22 cellular contexts compared by ENCODE assay signal in genomic region chr4:42641155-42641554, GRCh38. TPM values are rescaled to one million over a fixed set of nuclear protein-coding genes. Genes with fewer than 3 reads are reported as not detected.
DNase-seq lines count a peak whose midpoint lies in the region; ATAC-seq and TF ChIP-seq lines count a peak whose summit lies in the region.
"Had no signal": no experiment of that assay in that cellular context is flagged by ENCODE, and none has a peak within 500 bp of the region (broad histone marks: within the 10 kb centered on the region; RNA-seq: fewer than 3 reads in every experiment).

No MANE protein-coding gene starts in this region.

- no peaks in the 10 kb centered on the region for H3K36me3 Mint-ChIP-seq in activated T-helper 17 cell treated with anti-CD3 and anti-CD28 coated beads, Interleukin-2, amount 50 U/mL, for 72 hours (ENCODE audit: low read depth)
- H3K36me3 Mint-ChIP-seq in natural killer cell (no peaks in the 10 kb centered on the region), endothelial cell (ENCODE audit: low read depth, unreplicated experiment) (no peaks in the 10 kb centered on the region)
- no peaks in the 10 kb centered on the region for H3K36me3 Mint-ChIP-seq in activated T-helper 1 cell treated with anti-CD3 and anti-CD28 coated beads, Interleukin-12 subunit alpha, Interleukin-12 subunit beta, Interleukin-2, Interleukin-4 antibody, amounts not matched to agents 30 ng/mL and 10 ng/mL and 1 ng/mL, durations not matched to agents 14 hours and 24 hours and 36 hours (ENCODE audit: low read depth)
- H3K36me3 Mint-ChIP-seq: neural progenitor cell had no signal

- DNase-seq in HT-29 (ENCODE audit: low spot score) (peak; percentile 15), natural killer cell (no peak), occipital lobe (lab: John Stamatoyannopoulos, UW) (no peak), endothelial cell (ENCODE audit: low spot score) (no peak)
- no peak for DNase-seq in activated T-helper 1 cell treated with anti-CD3 and anti-CD28 coated beads, Interleukin-12 subunit alpha, Interleukin-12 subunit beta, Interleukin-2, Interleukin-4 antibody, amounts not matched to agents 30 ng/mL and 10 ng/mL and 1 ng/mL, durations not matched to agents 14 hours and 24 hours and 36 hours (ENCODE audit: low spot score)
- DNase-seq: activated CD8-positive, alpha-beta memory T cell treated with anti-CD3 and anti-CD28 coated beads for 24 hours; amniotic stem cell; foreskin melanocyte; mesendoderm; MV-4-11; NCI-H187 treated with DMSO at 0.1 percent for 48 hours; NCI-H226; retina; T-helper 9 cell; tibial artery had no signal

- H3K4me3 Mint-ChIP-seq in activated T-helper 17 cell treated with anti-CD3 and anti-CD28 coated beads, Interleukin-2, amount 50 U/mL, for 72 hours, result peak overlapping the region; percentile 69
- H3K4me3 Mint-ChIP-seq in natural killer cell (no peak overlapping the region), endothelial cell (ENCODE audit: unreplicated experiment) (no peak overlapping the region)
- H3K4me3 Mint-ChIP-seq in activated T-helper 1 cell treated with anti-CD3 and anti-CD28 coated beads, Interleukin-12 subunit alpha, Interleukin-12 subunit beta, Interleukin-2, Interleukin-4 antibody, amounts not matched to agents 30 ng/mL and 10 ng/mL and 1 ng/mL, durations not matched to agents 14 hours and 24 hours and 36 hours, result no peak overlapping the region
- H3K4me3 Mint-ChIP-seq: neural progenitor cell had no signal

- no peaks in the 10 kb centered on the region for H3K27me3 Mint-ChIP-seq in activated T-helper 17 cell treated with anti-CD3 and anti-CD28 coated beads, Interleukin-2, amount 50 U/mL, for 72 hours
- H3K27me3 Mint-ChIP-seq in natural killer cell (ENCODE audit: low read depth in 2 of 2) (no peaks in the 10 kb centered on the region), endothelial cell (ENCODE audit: unreplicated experiment) (peaks cover 2% of the 10 kb centered on the region)
- H3K27me3 Mint-ChIP-seq in activated T-helper 1 cell treated with anti-CD3 and anti-CD28 coated beads, Interleukin-12 subunit alpha, Interleukin-12 subunit beta, Interleukin-2, Interleukin-4 antibody, amounts not matched to agents 30 ng/mL and 10 ng/mL and 1 ng/mL, durations not matched to agents 14 hours and 24 hours and 36 hours (ENCODE audit: insufficient read depth), result no peaks in the 10 kb centered on the region

- TF ChIP-seq CTCF in natural killer cell (IDR thresholded peaks at IDR 0.05), result no peak
- TF ChIP-seq CTCF in endothelial cell (IDR thresholded peaks at IDR 0.05; ENCODE audit: unreplicated experiment), result no peak

- H3K9me3 Mint-ChIP-seq in activated T-helper 17 cell treated with anti-CD3 and anti-CD28 coated beads, Interleukin-2, amount 50 U/mL, for 72 hours, result no peaks in the 10 kb centered on the region
- H3K9me3 Mint-ChIP-seq in natural killer cell (no peaks in the 10 kb centered on the region), endothelial cell (ENCODE audit: unreplicated experiment) (no peaks in the 10 kb centered on the region)
- no peaks in the 10 kb centered on the region for H3K9me3 Mint-ChIP-seq in activated T-helper 1 cell treated with anti-CD3 and anti-CD28 coated beads, Interleukin-12 subunit alpha, Interleukin-12 subunit beta, Interleukin-2, Interleukin-4 antibody, amounts not matched to agents 30 ng/mL and 10 ng/mL and 1 ng/mL, durations not matched to agents 14 hours and 24 hours and 36 hours
- H3K9me3 Mint-ChIP-seq: activated T-helper 2 cell treated with anti-CD3 and anti-CD28 coated beads, Interferon-gamma antibody, Interleukin-2, Interleukin-4, amounts not matched to agents 10 μg/mL and 5 μg/mL and 100 μg/mL, durations not matched to agents 14 hours and 24 hours and 36 hours; neural progenitor cell had no signal

- intact Hi-C loops in natural killer cell (cut with micrococcal nuclease), result no loop called here
- intact Hi-C loops in activated T-helper 1 cell treated with anti-CD3 and anti-CD28 coated beads, Interleukin-12 subunit alpha, Interleukin-12 subunit beta, Interleukin-2, Interleukin-4 antibody, amounts not matched to agents 30 ng/mL and 10 ng/mL and 1 ng/mL, durations not matched to agents 14 hours and 24 hours and 36 hours (cut with micrococcal nuclease), result no loop called here

- no peak for ATAC-seq in activated T-helper 17 cell treated with anti-CD3 and anti-CD28 coated beads, Interleukin-2, amount 50 U/mL, for 72 hours (replicated peaks)
- ATAC-seq in natural killer cell, result no peak
- no peak for ATAC-seq in GM21528 (IDR thresholded peaks at IDR 0.05; ENCODE audit: low FRiP score, unreplicated experiment)

- no peaks in the 10 kb centered on the region for H3K9me3 ChIP-seq in BLaER1 treated with 17β-estradiol and CSF1 and Interleukin-3, amounts not matched to agents 10 nM and 100 nM (replicated peaks in 1 of 11)
- H3K9me3 ChIP-seq: tibial artery had no signal

- H3K9ac ChIP-seq in BLaER1 treated with 17β-estradiol and CSF1 and Interleukin-3, amounts not matched to agents 10 nM and 100 nM, result no peak overlapping the region
- H3K9ac ChIP-seq: neural progenitor cell had no signal

- H3K27ac ChIP-seq in BLaER1 treated with 17β-estradiol and CSF1 and Interleukin-3, amounts not matched to agents 10 nM and 100 nM, result peak overlapping the region in 1 of 11 experiments; percentile 59; a peak in 1 of 22 replicates
- H3K27ac ChIP-seq: cardiac muscle cell, neural progenitor cell, SK-N-MC, tibial artery had no signal

- no peaks in the 10 kb centered on the region for H3K27me3 ChIP-seq in BLaER1 treated with 17β-estradiol and CSF1 and Interleukin-3, amounts not matched to agents 10 nM and 100 nM
- H3K27me3 ChIP-seq: cardiac muscle cell, neural progenitor cell, tibial artery had no signal

- peaks cover 44 to 93% (median 83%) of the 10 kb centered on the region in 10 experiments for H3K4me1 ChIP-seq in BLaER1 treated with 17β-estradiol and CSF1 and Interleukin-3, amounts not matched to agents 10 nM and 100 nM
- H3K4me1 ChIP-seq: tibial artery had no signal

- H4K20me1 ChIP-seq in BLaER1 treated with 17β-estradiol and CSF1 and Interleukin-3, amounts not matched to agents 10 nM and 100 nM, result no peaks in the 10 kb centered on the region; a peak in 1 of 22 replicates

- H3K4me3 ChIP-seq in BLaER1 treated with 17β-estradiol and CSF1 and Interleukin-3, amounts not matched to agents 10 nM and 100 nM, result no peak overlapping the region
- H3K4me3 ChIP-seq: cardiac muscle cell, neural progenitor cell, SK-N-MC, tibial artery had no signal

- peaks cover 42% of the 10 kb centered on the region for H3K4me1 Mint-ChIP-seq in activated T-helper 17 cell treated with anti-CD3 and anti-CD28 coated beads, Interleukin-2, amount 50 U/mL, for 72 hours
- H3K4me1 Mint-ChIP-seq in natural killer cell (peaks cover 91 to 98% of the 10 kb centered on the region in 2 donors), endothelial cell (ENCODE audit: unreplicated experiment) (peaks cover 9% of the 10 kb centered on the region)
- H3K4me1 Mint-ChIP-seq in activated T-helper 1 cell treated with anti-CD3 and anti-CD28 coated beads, Interleukin-12 subunit alpha, Interleukin-12 subunit beta, Interleukin-2, Interleukin-4 antibody, amounts not matched to agents 30 ng/mL and 10 ng/mL and 1 ng/mL, durations not matched to agents 14 hours and 24 hours and 36 hours (ENCODE audit: low read depth), result peaks cover 54% of the 10 kb centered on the region

- H3K36me3 ChIP-seq in BLaER1 treated with 17β-estradiol and CSF1 and Interleukin-3, amounts not matched to agents 10 nM and 100 nM, result peaks cover 0 to 6% (median 0%) of the 10 kb centered on the region in 11 experiments; a peak in 3 of 22 replicates
- H3K36me3 ChIP-seq: cardiac muscle cell, neural progenitor cell, tibial artery had no signal

- peak overlapping the region in 9 of 11 experiments; percentile 59 to 91 (median 75); a peak in 14 of 22 replicates for H3K4me2 ChIP-seq in BLaER1 treated with 17β-estradiol and CSF1 and Interleukin-3, amounts not matched to agents 10 nM and 100 nM
- H3K4me2 ChIP-seq: neural progenitor cell had no signal

- peak overlapping the region; percentile 86 for H3K27ac Mint-ChIP-seq in activated T-helper 17 cell treated with anti-CD3 and anti-CD28 coated beads, Interleukin-2, amount 50 U/mL, for 72 hours
- H3K27ac Mint-ChIP-seq in natural killer cell (peak overlapping the region; percentile 49 to 91), endothelial cell (ENCODE audit: unreplicated experiment) (no peak overlapping the region)
- H3K27ac Mint-ChIP-seq in activated T-helper 1 cell treated with anti-CD3 and anti-CD28 coated beads, Interleukin-12 subunit alpha, Interleukin-12 subunit beta, Interleukin-2, Interleukin-4 antibody, amounts not matched to agents 30 ng/mL and 10 ng/mL and 1 ng/mL, durations not matched to agents 14 hours and 24 hours and 36 hours, result no peak overlapping the region
- H3K27ac Mint-ChIP-seq: neural progenitor cell had no signal

RNA-seq across cellular contexts. Expression of gene ATP8A1, which starts 15.8 kb away (rescaled TPM):
- 0.68 and 0.69 TPM in 2 replicates for total RNA-seq in HT-29 (2014; rRNA removed; shearing (Covaris generic))
- total RNA-seq in activated T-helper 17 cell treated with anti-CD3 and anti-CD28 coated beads, Interleukin-2, amount 50 U/mL, for 72 hours, result 10 to 100 TPM; 17.0 to 29.2 TPM
- total RNA-seq in natural killer cell (100 to 1,000 TPM in 2 of 3 donors, 10 to 100 TPM in 1; 84.8 to 156 (median 147) TPM), occipital lobe (239 TPM), endothelial cell (ENCODE audit: unreplicated experiment) (44.0 TPM)
- 18.2 and 25.8 TPM in 2 replicates for total RNA-seq in activated T-helper 1 cell treated with anti-CD3 and anti-CD28 coated beads, Interleukin-12 subunit alpha, Interleukin-12 subunit beta, Interleukin-2, Interleukin-4 antibody, amounts not matched to agents 30 ng/mL and 10 ng/mL and 1 ng/mL, durations not matched to agents 14 hours and 24 hours and 36 hours

Comparison
In these comparisons a context has a peak if more than half of its experiments do, and no peak if none do; other contexts are left out.
1. H3K27ac Mint-ChIP-seq: peak in activated T-helper 17 cell treated with anti-CD3 and anti-CD28 coated beads, Interleukin-2, amount 50 U/mL, for 72 hours (single experiment) and natural killer cell (2 of 2); none in activated T-helper 1 cell treated with anti-CD3 and anti-CD28 coated beads, Interleukin-12 subunit alpha, Interleukin-12 subunit beta, Interleukin-2, Interleukin-4 antibody, amounts not matched to agents 30 ng/mL and 10 ng/mL and 1 ng/mL, durations not matched to agents 14 hours and 24 hours and 36 hours (single experiment) and endothelial cell (single experiment).
2. RNA of gene ATP8A1, which starts 15.8 kb away (total RNA-seq): 239 TPM in occipital lobe (single experiment), 84.8 to 156 TPM in natural killer cell, 44.0 TPM in endothelial cell (single experiment), 17.0 to 29.2 TPM in activated T-helper 17 cell treated with anti-CD3 and anti-CD28 coated beads, Interleukin-2, amount 50 U/mL, for 72 hours and 18.2 to 25.8 TPM in activated T-helper 1 cell treated with anti-CD3 and anti-CD28 coated beads, Interleukin-12 subunit alpha, Interleukin-12 subunit beta, Interleukin-2, Interleukin-4 antibody, amounts not matched to agents 30 ng/mL and 10 ng/mL and 1 ng/mL, durations not matched to agents 14 hours and 24 hours and 36 hours; 0.68 to 0.69 TPM in HT-29; every median in the first group is over 10 times any median in the second.